ENCODE assay signal across 9 cellular contexts in genomic region chr5:173618927-173619519, GRCh38. TPM values are rescaled to one million over a fixed set of nuclear protein-coding genes. Genes with fewer than 3 reads are reported as not detected.
DNase-seq lines count a peak whose midpoint lies in the region; ATAC-seq and TF ChIP-seq lines count a peak whose summit lies in the region.
"Had no signal": no experiment of that assay in that cellular context is flagged by ENCODE, and none has a peak within 500 bp of the region (broad histone marks: within the 10 kb centered on the region; RNA-seq: fewer than 3 reads in every experiment).

No MANE protein-coding gene starts in this region.

- no peaks in the 10 kb centered on the region for H3K9me3 ChIP-seq in ascending aorta
- H3K9me3 ChIP-seq: BLaER1 treated with 17β-estradiol and CSF1 and Interleukin-3, amounts not matched to agents 10 nM and 100 nM had no signal

- DNase-seq in DMS79 treated with DMSO at 0.1 percent for 48 hours (lab: John Stamatoyannopoulos, UW) (peak; percentile 37), DMS79 (lab: John Stamatoyannopoulos, UW) (no peak), KBM-7 (peak; percentile 59), RPMI7951 (ENCODE audit: low read depth) (peak; percentile 45), ascending aorta (ENCODE audit: low spot score in 2 of 2) (peak in 1 of 2 donors; percentile 72), inferior parietal cortex (ENCODE audit: extremely low spot score) (peak; percentile 86)
- peak; percentile 21 to 23 for DNase-seq in stimulated activated CD4-positive, alpha-beta T cell treated with anti-CD3 and anti-CD28 coated beads, Interleukin-2, amount 100 ng/mL, for 48 hours

- ATAC-seq in GM18907 (IDR thresholded peaks at IDR 0.05; ENCODE audit: unreplicated experiment) = no peak

- no peaks in the 10 kb centered on the region for H3K27me3 ChIP-seq in ascending aorta
- H3K27me3 ChIP-seq: BLaER1 treated with 17β-estradiol and CSF1 and Interleukin-3, amounts not matched to agents 10 nM and 100 nM had no signal

- peak; percentile 62 to 73 (median 73) for TF ChIP-seq CTCF in ascending aorta (IDR thresholded peaks at IDR 0.05)

- no peaks in the 10 kb centered on the region for H3K36me3 ChIP-seq in ascending aorta

- H3K4me1 ChIP-seq in ascending aorta = peaks cover 9 to 16% of the 10 kb centered on the region in 2 donors

- H3K4me3 ChIP-seq in ascending aorta = no peak overlapping the region
- H3K4me3 ChIP-seq: BLaER1 treated with 17β-estradiol and CSF1 and Interleukin-3, amounts not matched to agents 10 nM and 100 nM had no signal

- in situ Hi-C loops in KBM-7 (cut with MboI; ENCODE audit: low pct_unique_long_range_greater_than_20kb, low sequenced_read_pairs) = loop anchor here (25.0 kb wide), 1 partner anchor 693 kb away; no protein-coding TSS in a partner anchor

- no peak overlapping the region for H3K27ac ChIP-seq in ascending aorta
- H3K27ac ChIP-seq: BLaER1 treated with 17β-estradiol and CSF1 and Interleukin-3, amounts not matched to agents 10 nM and 100 nM had no signal

- intact Hi-C loops in ascending aorta (cut with DNase I) = loop anchor here (1.0 to 10.0 kb wide), 6 partner anchors 148 to 1334 kb away; partner anchors contain the start of gene UBTD2

RNA-seq across cellular contexts. Expression of gene BOD1, which starts 2.6 kb away (rescaled TPM):
- 50.3 and 63.8 TPM in 2 replicates for total RNA-seq in RPMI7951 (2014; rRNA removed; shearing (Covaris generic))
- total RNA-seq in ascending aorta = 60.5 TPM
